ENCODE assay signal across 14 cellular contexts in genomic region chr10:51083280-51083986, GRCh38. TPM values are rescaled to one million over a fixed set of nuclear protein-coding genes. Genes with fewer than 3 reads are reported as not detected.
DNase-seq lines count a peak whose midpoint lies in the region; ATAC-seq and TF ChIP-seq lines count a peak whose summit lies in the region.
"Had no signal": no experiment of that assay in that cellular context is flagged by ENCODE, and none has a peak within 500 bp of the region (broad histone marks: within the 10 kb centered on the region; RNA-seq: fewer than 3 reads in every experiment).

No MANE protein-coding gene starts in this region.

- no peak overlapping the region for H3K4me3 ChIP-seq in PC-3 (ENCODE audit: low read length)
- H3K4me3 ChIP-seq in cardiac muscle cell = no peak overlapping the region
- no peak overlapping the region for H3K4me3 ChIP-seq in neural progenitor cell
- H3K4me3 ChIP-seq in suprapubic skin = no peak overlapping the region
- H3K4me3 ChIP-seq: MG63 had no signal

- BruUV-seq in PC-3 (replicated peaks; lab: Mats Ljungman, UMichigan) = no TSS peak

- H3K4me1 Mint-ChIP-seq in neural progenitor cell = peaks cover 25% of the 10 kb centered on the region
- H3K4me1 Mint-ChIP-seq: immature natural killer cell; naive thymus-derived CD8-positive, alpha-beta T cell had no signal

- intact Hi-C loops in PC-3 (cut with micrococcal nuclease) = no loop called here

- H3K27ac ChIP-seq in 22Rv1 (no peak overlapping the region), PC-3 (ENCODE audit: low read length) (no peak overlapping the region), cardiac muscle cell (peak overlapping the region; percentile 57), neural progenitor cell (no peak overlapping the region), suprapubic skin (no peak overlapping the region)
- H3K27ac ChIP-seq: VCaP had no signal

- H3K27me3 ChIP-seq in PC-3 (ENCODE audit: low read length) = no peaks in the 10 kb centered on the region
- H3K27me3 ChIP-seq in cardiac muscle cell = no peaks in the 10 kb centered on the region
- no peaks in the 10 kb centered on the region for H3K27me3 ChIP-seq in neural progenitor cell
- peaks cover 3% of the 10 kb centered on the region for H3K27me3 ChIP-seq in suprapubic skin
- H3K27me3 ChIP-seq: MG63 had no signal

- POLR2A ChIA-PET in PC-3 (lab: Charles Lee; ENCODE audit: unreplicated experiment) = interaction anchor here (0.6 to 0.9 kb wide), 4 partner anchors 10 to 1019 kb away, joined by 3 to 9 read pairs (median 6); no protein-coding TSS in a partner anchor

- H3K9ac ChIP-seq in PC-3 (ENCODE audit: low read length) (no peak overlapping the region), neural progenitor cell (no peak overlapping the region)

- no peaks in the 10 kb centered on the region for H3K9me3 Mint-ChIP-seq in neural progenitor cell

- H3K4me3 Mint-ChIP-seq in neural progenitor cell = no peak overlapping the region
- H3K4me3 Mint-ChIP-seq: immature natural killer cell; naive thymus-derived CD8-positive, alpha-beta T cell had no signal

- H3K9me3 ChIP-seq in PC-3 (ENCODE audit: low read length) (no peaks in the 10 kb centered on the region), cardiac muscle cell (ENCODE audit: low read depth) (no peaks in the 10 kb centered on the region), neural progenitor cell (ENCODE audit: low read depth) (no peaks in the 10 kb centered on the region), suprapubic skin (no peaks in the 10 kb centered on the region)
- H3K9me3 ChIP-seq: MG63 had no signal

- H3K4me1 ChIP-seq in PC-3 (ENCODE audit: insufficient read depth, low read length) = no peaks in the 10 kb centered on the region
- peaks cover 10% of the 10 kb centered on the region for H3K4me1 ChIP-seq in cardiac muscle cell (ENCODE audit: low read depth)
- peaks cover 29% of the 10 kb centered on the region for H3K4me1 ChIP-seq in neural progenitor cell
- H3K4me1 ChIP-seq in suprapubic skin = no peaks in the 10 kb centered on the region

- ATAC-seq in PC-3 = peak; percentile 68
- ATAC-seq in GM19035 (IDR thresholded peaks at IDR 0.05; ENCODE audit: unreplicated experiment) = no peak
- ATAC-seq: naive thymus-derived CD8-positive, alpha-beta T cell had no signal

- H2AFZ ChIP-seq in PC-3 (ENCODE audit: low read length) (no peak overlapping the region), neural progenitor cell (replicated peaks) (peak overlapping the region; percentile 2)

- CTCF ChIA-PET in PC-3 (lab: Charles Lee) = interaction anchor here (0.5 to 0.6 kb wide), 3 partner anchors 26 to 306 kb away, joined by 3 read pairs; no protein-coding TSS in a partner anchor

- TF ChIP-seq CTCF in 22Rv1 (IDR thresholded peaks at IDR 0.05) (peak; percentile 8; the same call in 1 of the 2 replicates), PC-3 (conservative IDR thresholded peaks at IDR 0.05; ENCODE audit: low read depth, low read length) (peak; percentile 33; the same call in 1 of the 2 replicates), cardiac muscle cell (IDR thresholded peaks at IDR 0.05; ENCODE audit: low read depth, low read length) (no peak), neural progenitor cell (IDR thresholded peaks at IDR 0.05) (peak; percentile 33), suprapubic skin (IDR thresholded peaks at IDR 0.05) (no peak)

- WGBS in suprapubic skin = 69% methylated on average over 6 of the region's 6 CpGs

- H3K4me2 ChIP-seq in PC-3 (ENCODE audit: low read length) (no peak overlapping the region), neural progenitor cell (peak overlapping the region; percentile 33)

- DNase-seq in PC-3 (no peak), cardiac muscle cell (ENCODE audit: low read depth in 1 of 2, low spot score in 1 of 2) (peak; percentile 26 to 47), neural progenitor cell (ENCODE audit: low spot score) (peak; percentile 36), suprapubic skin (ENCODE audit: low spot score in 2 of 2) (no peak), NCI-H2227 treated with DMSO at 0.1 percent for 48 hours (lab: John Stamatoyannopoulos, UW) (no peak)
- DNase-seq in activated CD4-positive, alpha-beta T cell treated with anti-CD3 and anti-CD28 coated beads, Interleukin-2, amount 50 U/mL, for 4 hours = no peak
- DNase-seq: Calu3; immature natural killer cell; MG63; naive thymus-derived CD8-positive, alpha-beta T cell; substantia nigra had no signal

- H3F3A ChIP-seq in PC-3 (ENCODE audit: low read length, unreplicated experiment) (no peaks in the 10 kb centered on the region), neural progenitor cell (ENCODE audit: low read depth) (peaks cover 11% of the 10 kb centered on the region)

- no peaks in the 10 kb centered on the region for H3K36me3 Mint-ChIP-seq in neural progenitor cell
- H3K36me3 Mint-ChIP-seq: immature natural killer cell; naive thymus-derived CD8-positive, alpha-beta T cell had no signal

- H3K36me3 ChIP-seq in PC-3 (ENCODE audit: low read depth, low read length) = no peaks in the 10 kb centered on the region
- no peaks in the 10 kb centered on the region for H3K36me3 ChIP-seq in cardiac muscle cell
- H3K36me3 ChIP-seq in neural progenitor cell = no peaks in the 10 kb centered on the region
- no peaks in the 10 kb centered on the region for H3K36me3 ChIP-seq in suprapubic skin
- H3K36me3 ChIP-seq: MG63 had no signal

- no peaks in the 10 kb centered on the region for H3K27me3 Mint-ChIP-seq in neural progenitor cell (ENCODE audit: insufficient read depth, low read depth)

- H3K79me2 ChIP-seq in PC-3 (ENCODE audit: low read length) (no peaks in the 10 kb centered on the region), neural progenitor cell (ENCODE audit: low read depth) (peaks cover 23% of the 10 kb centered on the region)

- TF ChIP-seq POLR2A in suprapubic skin (IDR thresholded peaks at IDR 0.05) = no peak

- H3K27ac Mint-ChIP-seq in neural progenitor cell = peak overlapping the region; percentile 34
- H3K27ac Mint-ChIP-seq: immature natural killer cell; naive thymus-derived CD8-positive, alpha-beta T cell had no signal

- H3K9me2 ChIP-seq in PC-3 (replicated peaks; ENCODE audit: low read length) = no peaks in the 10 kb centered on the region

- H4K20me1 ChIP-seq in PC-3 (ENCODE audit: low read length) (no peaks in the 10 kb centered on the region), neural progenitor cell (ENCODE audit: low read depth) (no peaks in the 10 kb centered on the region)

- TF ChIP-seq EP300 in suprapubic skin (IDR thresholded peaks at IDR 0.05) = no peak

RNA-seq across cellular contexts. Expression of gene PRKG1, which starts 9.1 kb away (rescaled TPM):
- total RNA-seq in PC-3 (2014; rRNA removed) = 6.3 and 7.4 TPM in 2 replicates
- 4.5 and 13.3 TPM in 2 replicates for total RNA-seq in cardiac muscle cell
- 2.9 and 8.0 TPM in 2 replicates for polyA plus RNA-seq in cardiac muscle cell
- 22.7 and 26.4 TPM in 2 replicates for total RNA-seq in neural progenitor cell (ENCODE audit: low replicate concordance)
- total RNA-seq in suprapubic skin = 1 to 10 TPM; 1.2 to 6.5 (median 2.7) TPM
- total RNA-seq: naive thymus-derived CD8-positive, alpha-beta T cell had no signal
- polyA plus RNA-seq: naive thymus-derived CD8-positive, alpha-beta T cell had no signal

Comparison
In these comparisons a context has a peak if more than half of its experiments do, and no peak if none do; other contexts are left out.
1. CTCF ChIP-seq: peak in 22Rv1 (single experiment), PC-3 (single experiment) and neural progenitor cell (single experiment); none in cardiac muscle cell (single experiment) and suprapubic skin (0 of 2).
2. DNase-seq: peak in cardiac muscle cell (2 of 2) and neural progenitor cell (single experiment); none in PC-3 (single experiment), activated CD4-positive, alpha-beta T cell treated with anti-CD3 and anti-CD28 coated beads, Interleukin-2, amount 50 U/mL, for 4 hours (0 of 2), suprapubic skin (0 of 2) and NCI-H2227 treated with DMSO at 0.1 percent for 48 hours (single experiment).